Comparison of ENCODE assay signal across 34 cellular contexts in genomic region chr7:134009314-134010109, GRCh38.
"Had no signal": no experiment of that assay in that cellular context is flagged by ENCODE, and none has a peak within 500 bp of the region (broad histone marks: within the 10 kb centered on the region; RNA-seq: fewer than 3 reads in every experiment).

No MANE protein-coding gene starts in this region.

- H3K27me3 ChIP-seq: body of pancreas, SJCRH30 had no signal

- FAIRE-seq: astrocyte, bronchial epithelial cell had no signal

- ATAC-seq: activated CD8-positive, alpha-beta T cell treated with anti-CD3 and anti-CD28 coated beads for 36 hours; body of pancreas; Panc1 had no signal

- H3K27ac Mint-ChIP-seq: activated CD4-positive, alpha-beta T cell treated with anti-CD3 and anti-CD28 coated beads, Interleukin-2, amount 10 ng/mL, durations not matched to agents 24 days and 14 days; activated CD8-positive, alpha-beta T cell treated with anti-CD3 and anti-CD28 coated beads for 36 hours; activated naive CD4-positive, alpha-beta T cell treated with anti-CD3 and anti-CD28 coated beads, Interleukin-2, amount 50 U/mL, for 24 hours; activated naive CD8-positive, alpha-beta T cell treated with anti-CD3 and anti-CD28 coated beads, Interleukin-2, amount 10 ng/mL, durations not matched to agents 7 days and 5 days; activated T-cell treated with anti-CD3 and anti-CD28 coated beads, Interleukin-2, amount 50 U/mL, for 24 hours; activated T-helper 2 cell treated with anti-CD3 and anti-CD28 coated beads, Interferon-gamma antibody, Interleukin-2, Interleukin-4, amounts not matched to agents 10 μg/mL and 5 μg/mL and 100 μg/mL, durations not matched to agents 14 hours and 24 hours and 36 hours had no signal

- H3K36me3 ChIP-seq: SJCRH30 had no signal

- H3K9me3 Mint-ChIP-seq: activated CD4-positive, alpha-beta T cell treated with anti-CD3 and anti-CD28 coated beads, Interleukin-2, amount 10 ng/mL, durations not matched to agents 24 days and 14 days; activated CD8-positive, alpha-beta T cell treated with anti-CD3 and anti-CD28 coated beads for 36 hours; activated naive CD4-positive, alpha-beta T cell treated with anti-CD3 and anti-CD28 coated beads, Interleukin-2, amount 50 U/mL, for 24 hours; activated naive CD8-positive, alpha-beta T cell treated with anti-CD3 and anti-CD28 coated beads, Interleukin-2, amount 10 ng/mL, durations not matched to agents 7 days and 5 days; activated T-cell treated with anti-CD3 and anti-CD28 coated beads, Interleukin-2, amount 50 U/mL, for 24 hours; activated T-helper 2 cell treated with anti-CD3 and anti-CD28 coated beads, Interferon-gamma antibody, Interleukin-2, Interleukin-4, amounts not matched to agents 10 μg/mL and 5 μg/mL and 100 μg/mL, durations not matched to agents 14 hours and 24 hours and 36 hours had no signal

- H3K4me1 Mint-ChIP-seq: activated CD4-positive, alpha-beta T cell treated with anti-CD3 and anti-CD28 coated beads, Interleukin-2, amount 10 ng/mL, durations not matched to agents 24 days and 14 days; activated naive CD4-positive, alpha-beta T cell treated with anti-CD3 and anti-CD28 coated beads, Interleukin-2, amount 50 U/mL, for 24 hours; activated naive CD8-positive, alpha-beta T cell treated with anti-CD3 and anti-CD28 coated beads, Interleukin-2, amount 10 ng/mL, durations not matched to agents 7 days and 5 days had no signal

- DNase-seq: activated CD4-positive, alpha-beta T cell treated with anti-CD3 and anti-CD28 coated beads, Interleukin-2, amount 10 ng/mL, durations not matched to agents 24 days and 14 days; activated CD4-positive, alpha-beta T cell treated with anti-CD3 and anti-CD28 coated beads, Interleukin-2, amount 50 U/mL, for 4 hours; activated CD8-positive, alpha-beta T cell treated with anti-CD3 and anti-CD28 coated beads for 36 hours; activated gamma-delta T cell; activated naive CD4-positive, alpha-beta T cell treated with Interleukin-2 at 50 U/mL for 16 hours; activated naive CD8-positive, alpha-beta T cell treated with anti-CD3 and anti-CD28 coated beads, Interleukin-2, amount 10 ng/mL, durations not matched to agents 7 days and 5 days; activated T-cell treated with anti-CD3 and anti-CD28 coated beads, Interleukin-2, amount 50 U/mL, for 24 hours; body of pancreas; caudate nucleus; cerebellar nuclear complex; MM.1S; MV-4-11; NCI-H1092; NCI-H1417; NCI-H146; NCI-H187; NCI-H2029 treated with DMSO at 0.1 percent for 48 hours; NCI-H2107; NCI-H2171; NCI-H510A; NCI-H526 treated with DMSO at 0.1 percent for 48 hours; NCI-H774; SHP77; SJCRH30; SW 1271; T-helper 1 cell; T-helper 2 cell; T1000 had no signal

- H3K27me3 Mint-ChIP-seq: activated CD4-positive, alpha-beta T cell treated with anti-CD3 and anti-CD28 coated beads, Interleukin-2, amount 10 ng/mL, durations not matched to agents 24 days and 14 days; activated CD8-positive, alpha-beta T cell treated with anti-CD3 and anti-CD28 coated beads for 36 hours; activated naive CD4-positive, alpha-beta T cell treated with anti-CD3 and anti-CD28 coated beads, Interleukin-2, amount 50 U/mL, for 24 hours; activated naive CD8-positive, alpha-beta T cell treated with anti-CD3 and anti-CD28 coated beads, Interleukin-2, amount 10 ng/mL, durations not matched to agents 7 days and 5 days; activated T-cell treated with anti-CD3 and anti-CD28 coated beads, Interleukin-2, amount 50 U/mL, for 24 hours had no signal

- H3K4me2 ChIP-seq: KMS-11 had no signal

- H3K27ac ChIP-seq: body of pancreas, KMS-11, SJCRH30 had no signal

- H3K4me3 Mint-ChIP-seq: activated CD4-positive, alpha-beta T cell treated with anti-CD3 and anti-CD28 coated beads, Interleukin-2, amount 10 ng/mL, durations not matched to agents 24 days and 14 days; activated CD8-positive, alpha-beta T cell treated with anti-CD3 and anti-CD28 coated beads for 36 hours; activated naive CD4-positive, alpha-beta T cell treated with anti-CD3 and anti-CD28 coated beads, Interleukin-2, amount 50 U/mL, for 24 hours; activated naive CD8-positive, alpha-beta T cell treated with anti-CD3 and anti-CD28 coated beads, Interleukin-2, amount 10 ng/mL, durations not matched to agents 7 days and 5 days; activated T-cell treated with anti-CD3 and anti-CD28 coated beads, Interleukin-2, amount 50 U/mL, for 24 hours had no signal

- H3K4me3 ChIP-seq: body of pancreas, SJCRH30 had no signal

- H3K4me1 ChIP-seq: SJCRH30 had no signal

- H3K9me3 ChIP-seq: body of pancreas, SJCRH30 had no signal

- H3K9ac ChIP-seq: KMS-11 had no signal
